ENCODE assay signal across 8 cellular contexts in genomic region chr2:229921101-229921891, GRCh38. TPM values are rescaled to one million over a fixed set of nuclear protein-coding genes. Genes with fewer than 3 reads are reported as not detected.
DNase-seq lines count a peak whose midpoint lies in the region; ATAC-seq and TF ChIP-seq lines count a peak whose summit lies in the region.

No MANE protein-coding gene starts in this region.

- peaks cover 0 to 1% (median 0%) of the 10 kb centered on the region in 3 donors for H3K9me3 Mint-ChIP-seq in IgD-negative memory B cell

- TF ChIP-seq CTCF in right atrium auricular region (IDR thresholded peaks at IDR 0.05) (no peak), psoas muscle (IDR thresholded peaks at IDR 0.05) (no peak), vagina (IDR thresholded peaks at IDR 0.05) (no peak)

- peak; percentile 67 for DNase-seq in Daoy (ENCODE audit: low read depth)
- peak; percentile 7 to 72 for DNase-seq in SW 1271 (lab: John Stamatoyannopoulos, UW)
- DNase-seq in amniotic epithelial cell (ENCODE audit: low read depth): peak; percentile 55
- peak; percentile 71 for DNase-seq in right atrium auricular region (ENCODE audit: low spot score)
- peak; percentile 76 to 87 for DNase-seq in psoas muscle
- DNase-seq in vagina (ENCODE audit: extremely low spot score in 2 of 2): peak in 1 of 2 donors; percentile 89

- peak; percentile 16 for ATAC-seq in GM21619 (IDR thresholded peaks at IDR 0.05; ENCODE audit: unreplicated experiment)
- ATAC-seq in psoas muscle: peak; percentile 46 to 64 (median 60)

- H3K4me3 Mint-ChIP-seq in IgD-negative memory B cell: peak overlapping the region; percentile 96 to 100 (median 98)

- peaks cover 32 to 33% (median 32%) of the 10 kb centered on the region in 3 donors for H3K4me1 Mint-ChIP-seq in IgD-negative memory B cell

- H3K27ac ChIP-seq in right atrium auricular region (peak overlapping the region; percentile 98 to 99), psoas muscle (peak overlapping the region; percentile 97), vagina (peak overlapping the region; percentile 97)

- WGBS in psoas muscle, 3 donors: 0 to 1% (median 1%) methylated on average over 47 to 60 of the region's 60 CpGs

- H3K4me1 ChIP-seq in right atrium auricular region (peaks cover 0 to 27% of the 10 kb centered on the region in 2 donors), psoas muscle (peaks cover 7% of the 10 kb centered on the region), vagina (peaks cover 39% of the 10 kb centered on the region)

- intact Hi-C loops in psoas muscle (cut with DNase I) (loop anchor here in 1 of 2 donors (5.0 kb wide), 1 partner anchor 119 kb away; no protein-coding TSS in a partner anchor), vagina (cut with DNase I) (no loop called here)

- peaks cover 2% of the 10 kb centered on the region for H3K36me3 ChIP-seq in right atrium auricular region
- H3K36me3 ChIP-seq in psoas muscle (ENCODE audit: insufficient read depth in 1 of 2, low read depth in 1 of 2): no peaks in the 10 kb centered on the region
- H3K36me3 ChIP-seq in vagina: no peaks in the 10 kb centered on the region

- TF ChIP-seq POLR2A in vagina (IDR thresholded peaks at IDR 0.05): no peak

- peak overlapping the region; percentile 96 to 100 (median 99) for H3K27ac Mint-ChIP-seq in IgD-negative memory B cell

- H3K4me3 ChIP-seq in right atrium auricular region (peak overlapping the region; percentile 92 to 98), psoas muscle (peak overlapping the region; percentile 76), vagina (peak overlapping the region; percentile 83)

- H3K27me3 Mint-ChIP-seq in IgD-negative memory B cell: peaks cover 1% of the 10 kb centered on the region

- H3K27me3 ChIP-seq in right atrium auricular region: no peaks in the 10 kb centered on the region
- no peaks in the 10 kb centered on the region for H3K27me3 ChIP-seq in psoas muscle (ENCODE audit: insufficient read depth in 3 of 3, low read length in 2 of 3)
- H3K27me3 ChIP-seq in vagina: no peaks in the 10 kb centered on the region

- H3K9me3 ChIP-seq in right atrium auricular region (no peaks in the 10 kb centered on the region), psoas muscle (no peaks in the 10 kb centered on the region), vagina (no peaks in the 10 kb centered on the region)

- peaks cover 8% of the 10 kb centered on the region for H3K36me3 Mint-ChIP-seq in IgD-negative memory B cell

RNA-seq across cellular contexts. Expression of gene TRIP12, which starts 0.5 kb away (rescaled TPM):
- 114 and 121 TPM in 2 replicates for total RNA-seq in Daoy (2014; rRNA removed; shearing (Covaris generic))
- polyA plus RNA-seq in IgD-negative memory B cell (51.5 TPM), psoas muscle (100 to 1,000 TPM in 1 of 3 donors, 10 to 100 TPM in 2; 27.5 to 106 (median 51.8) TPM)
- total RNA-seq in right atrium auricular region (100 to 1,000 TPM in 1 of 2 donors, 10 to 100 TPM in 1; 94.8 to 107 TPM), psoas muscle (100 to 1,000 TPM; 224 to 297 (median 255) TPM), vagina (162 TPM)

RNA-seq across cellular contexts. Expression of gene FBXO36, which starts 1.0 kb away (rescaled TPM):
- total RNA-seq in Daoy (2014; rRNA removed; shearing (Covaris generic)): 3.0 and 6.2 TPM in 2 replicates
- 0.63 TPM for polyA plus RNA-seq in IgD-negative memory B cell
- total RNA-seq in right atrium auricular region: 1 to 10 TPM in 1 of 2 donors, under 1 TPM in 1; 0.98 to 1.3 TPM
- 1 to 10 TPM in 1 of 4 donors, under 1 TPM in 3; 0.49 to 1.2 (median 0.97) TPM for total RNA-seq in psoas muscle
- under 1 TPM; 0.21 to 0.60 (median 0.44) TPM for polyA plus RNA-seq in psoas muscle
- total RNA-seq in vagina: 1.7 TPM
